1 cellular context compared by ENCODE assay signal in genomic region chr19:18051887-18052286, GRCh38.
TF ChIP-seq lines count a peak whose summit lies in the region.

No MANE protein-coding gene starts in this region.

TF ChIP-seq in K562, 482 proteins besides CTCF, POLR2A, EP300 and RAD21:
- TF ChIP-seq FOXP4 (CRISPR knock-in tag; IDR thresholded peaks at IDR 0.05; ENCODE audit: borderline replicate concordance): no peak
- 0 out of 2 replicates have a peak, but pooled peaks have one; percentile 20 for TF ChIP-seq ZBTB33 (CRISPR knock-in tag; IDR thresholded peaks at IDR 0.05)
